Comparison of ENCODE assay signal across 8 cellular contexts in the genomic region with DNA sequence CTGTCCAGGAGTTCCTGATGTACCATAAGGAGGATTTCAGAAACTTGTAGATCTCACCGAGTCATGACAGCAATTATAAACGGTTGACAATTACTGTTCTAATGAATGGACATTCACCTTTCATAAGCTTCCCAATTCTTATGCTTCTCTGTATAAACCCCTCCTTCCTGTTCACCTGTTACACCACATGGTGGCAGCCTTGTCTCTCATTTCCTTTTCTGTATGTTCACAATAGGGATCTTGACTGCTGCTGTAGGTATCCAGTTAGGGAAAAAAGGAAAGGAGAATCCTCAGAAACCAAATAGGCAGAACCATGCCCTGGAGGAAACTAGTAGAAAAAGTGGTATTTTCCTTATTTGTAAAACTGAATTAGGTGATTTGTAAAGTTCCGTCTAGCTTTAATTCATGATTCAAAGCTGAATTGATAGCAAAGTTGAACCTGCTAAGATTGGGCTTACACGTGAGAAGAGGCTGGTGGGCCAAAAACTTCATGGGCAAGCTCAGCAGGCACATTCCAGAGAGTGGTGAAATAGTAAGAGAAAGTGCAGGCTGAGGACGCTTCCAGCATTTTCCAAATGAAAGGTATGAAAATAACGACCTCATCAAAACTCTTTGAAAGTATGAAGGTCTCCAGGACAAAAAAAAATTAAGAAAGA. TPM values are rescaled to one million over a fixed set of nuclear protein-coding genes. Genes with fewer than 3 reads are reported as not detected.
DNase-seq lines count a peak whose midpoint lies in the region; ATAC-seq, FAIRE-seq and TF ChIP-seq lines count a peak whose summit lies in the region.

No MANE protein-coding gene starts in this region.

- H3K27ac ChIP-seq in endothelial cell of umbilical vein (ENCODE audit: insufficient read depth, low read depth, low read length) = no peak overlapping the region

- no peaks in the 10 kb centered on the region for H3K36me3 Mint-ChIP-seq in activated CD4-positive, alpha-beta memory T cell treated with anti-CD3 and anti-CD28 coated beads, Interleukin-2, amount 10 ng/mL, durations not matched to agents 7 days and 5 days (ENCODE audit: low read depth)

- TF ChIP-seq POLR2A in endothelial cell of umbilical vein (IDR thresholded peaks at IDR 0.05; ENCODE audit: low read depth, low read length) = no peak

- H3K27me3 Mint-ChIP-seq in activated CD4-positive, alpha-beta memory T cell treated with anti-CD3 and anti-CD28 coated beads, Interleukin-2, amount 10 ng/mL, durations not matched to agents 7 days and 5 days = peaks cover 34% of the 10 kb centered on the region

- H3K4me1 ChIP-seq in endothelial cell of umbilical vein (ENCODE audit: control insufficient read depth, extremely low read depth, insufficient read depth, low read length) (no peaks in the 10 kb centered on the region), mucosa of descending colon (ENCODE audit: low read depth) (no peaks in the 10 kb centered on the region)

- no peak overlapping the region for H2AFZ ChIP-seq in endothelial cell of umbilical vein (ENCODE audit: low read depth, low read length)

- H3K9me1 ChIP-seq in endothelial cell of umbilical vein (replicated peaks; ENCODE audit: control insufficient read depth, extremely low read depth, insufficient read depth, low read length) = no peaks in the 10 kb centered on the region

- no peak overlapping the region for H3K9ac ChIP-seq in endothelial cell of umbilical vein (replicated peaks; ENCODE audit: extremely low read depth, insufficient read depth, low read length)

- H3K27ac Mint-ChIP-seq in activated CD4-positive, alpha-beta memory T cell treated with anti-CD3 and anti-CD28 coated beads, Interleukin-2, amount 10 ng/mL, durations not matched to agents 7 days and 5 days = no peak overlapping the region

- FAIRE-seq in endothelial cell of umbilical vein (lab: Jason Lieb, UNC) = peak; percentile 95

- POLR2A ChIA-PET in activated CD4-positive, alpha-beta memory T cell treated with anti-CD3 and anti-CD28 coated beads, Interleukin-2, amount 10 ng/mL, durations not matched to agents 7 days and 5 days (lab: Charles Lee) = interaction anchor here (1.4 to 1.5 kb wide), 2 partner anchors 140 to 173 kb away, joined by 5 to 7 read pairs; no protein-coding TSS in a partner anchor
- POLR2A ChIA-PET in endothelial cell of umbilical vein (lab: Charles Lee) = interaction anchor here (1.3 kb wide), 1 partner anchor 173 kb away, joined by 4 read pairs; no protein-coding TSS in a partner anchor

- no peaks in the 10 kb centered on the region for H3K9me3 Mint-ChIP-seq in activated CD4-positive, alpha-beta memory T cell treated with anti-CD3 and anti-CD28 coated beads, Interleukin-2, amount 10 ng/mL, durations not matched to agents 7 days and 5 days

- H3K36me3 ChIP-seq in endothelial cell of umbilical vein (ENCODE audit: control insufficient read depth in 2 of 2, extremely low read depth in 1 of 2, insufficient read depth in 2 of 2, low read length in 2 of 2) = no peaks in the 10 kb centered on the region
- H3K36me3 ChIP-seq in mucosa of descending colon (ENCODE audit: low read depth) = no peaks in the 10 kb centered on the region

- peak; percentile 59 to 60 for TF ChIP-seq CTCF in endothelial cell of umbilical vein (IDR thresholded peaks at IDR 0.05; ENCODE audit: extremely low read depth in 1 of 2, insufficient read depth in 1 of 2, low read depth in 1 of 2, low read length in 2 of 2)
- TF ChIP-seq CTCF in mucosa of descending colon (IDR thresholded peaks at IDR 0.05) = peak; percentile 32

- CTCF ChIA-PET in activated CD4-positive, alpha-beta memory T cell treated with anti-CD3 and anti-CD28 coated beads, Interleukin-2, amount 10 ng/mL, durations not matched to agents 7 days and 5 days (lab: Charles Lee) = interaction anchor here (0.6 to 15.6 kb wide), 41 partner anchors 8 to 200 kb away, joined by 3 to 303 read pairs (median 4); a partner anchor contains a TSS
- CTCF ChIA-PET in endothelial cell of umbilical vein (lab: Charles Lee) = interaction anchor here (0.5 to 14.7 kb wide), 65 partner anchors 9 to 1078 kb away, joined by 3 to 983 read pairs (median 6); a partner anchor contains a TSS

- H3K9me3 ChIP-seq in endothelial cell of umbilical vein (replicated peaks; ENCODE audit: control insufficient read depth, insufficient read depth, low read length) (no peaks in the 10 kb centered on the region), mucosa of descending colon (no peaks in the 10 kb centered on the region)

- no peaks in the 10 kb centered on the region for H3K4me1 Mint-ChIP-seq in activated CD4-positive, alpha-beta memory T cell treated with anti-CD3 and anti-CD28 coated beads, Interleukin-2, amount 10 ng/mL, durations not matched to agents 7 days and 5 days

- DNase-seq in COLO829 (ENCODE audit: low spot score) (peak; percentile 69), HK-2 (ENCODE audit: unreplicated experiment) (peak; percentile 30), NCI-H82 (lab: John Stamatoyannopoulos, UW) (peak; percentile 90), endothelial cell of umbilical vein (ENCODE audit: low read depth, low spot score) (peak; percentile 82), mucosa of descending colon (peak in 1 of 3 donors; percentile 87)
- DNase-seq in activated CD4-positive, alpha-beta memory T cell treated with anti-CD3 and anti-CD28 coated beads, Interleukin-2, amount 10 ng/mL, durations not matched to agents 7 days and 5 days = peak; percentile 56
- DNase-seq in stimulated activated naive CD4-positive, alpha-beta T cell treated with Interleukin-2 at 50 U/mL for 16 hours (lab: John Stamatoyannopoulos, UW) = peak; percentile 31

- intact Hi-C loops in endothelial cell of umbilical vein (cut with micrococcal nuclease) = loop anchor here (1.0 to 10.0 kb wide), 4 partner anchors 49 to 961 kb away; no protein-coding TSS in a partner anchor
- intact Hi-C loops in mucosa of descending colon (cut with DNase I, micrococcal nuclease) = loop anchor here (5.0 to 10.0 kb wide), 3 partner anchors 141 to 173 kb away; no protein-coding TSS in a partner anchor

- H3K4me3 Mint-ChIP-seq in activated CD4-positive, alpha-beta memory T cell treated with anti-CD3 and anti-CD28 coated beads, Interleukin-2, amount 10 ng/mL, durations not matched to agents 7 days and 5 days = no peak overlapping the region

- H3K4me2 ChIP-seq in endothelial cell of umbilical vein (ENCODE audit: insufficient read depth, low read length) = no peak overlapping the region

- H3K79me2 ChIP-seq in endothelial cell of umbilical vein (ENCODE audit: control insufficient read depth, insufficient read depth, low read length) = no peaks in the 10 kb centered on the region

- no peaks in the 10 kb centered on the region for H4K20me1 ChIP-seq in endothelial cell of umbilical vein (replicated peaks; ENCODE audit: control insufficient read depth, extremely low read depth, insufficient read depth, low read length)

- peaks cover 13 to 31% of the 10 kb centered on the region in 2 experiments for H3K27me3 ChIP-seq in endothelial cell of umbilical vein (ENCODE audit: control insufficient read depth in 2 of 2, insufficient read depth in 2 of 2, low read length in 2 of 2)

- H3K4me3 ChIP-seq in endothelial cell of umbilical vein (replicated peaks in 1 of 3; ENCODE audit: insufficient read depth in 1 of 3, low read depth in 1 of 3, low read length in 3 of 3) (no peak overlapping the region), mucosa of descending colon (no peak overlapping the region)

- ATAC-seq in GM19397 (IDR thresholded peaks at IDR 0.05; ENCODE audit: unreplicated experiment) = peak; percentile 81
- peak; percentile 91 for ATAC-seq in mucosa of descending colon

- BruUV-seq in endothelial cell of umbilical vein (replicated peaks; lab: Mats Ljungman, UMichigan) = no TSS peak

- dilution Hi-C loops in endothelial cell of umbilical vein (cut with MboI; ENCODE audit: extremely low pct_ligation_motif_present, low sequenced_read_pairs) = no loop called here

TF ChIP-seq in endothelial cell of umbilical vein, 7 proteins besides CTCF, POLR2A, EP300 and RAD21 (continues in another document):
- TF ChIP-seq EZH2 (IDR thresholded peaks at IDR 0.05; ENCODE audit: borderline replicate concordance, low read depth, low read length, severe bottlenecking) (no peak), GATA2 (IDR thresholded peaks at IDR 0.05; ENCODE audit: insufficient read depth, insufficient read length, low read depth, low read length) (no peak), MYC (IDR thresholded peaks at IDR 0.05; ENCODE audit: low read depth, low read length) (no peak), JUN (IDR thresholded peaks at IDR 0.05; ENCODE audit: borderline replicate concordance, insufficient read depth, insufficient read length, low read depth) (no peak)
- TF ChIP-seq, protein P1, sequence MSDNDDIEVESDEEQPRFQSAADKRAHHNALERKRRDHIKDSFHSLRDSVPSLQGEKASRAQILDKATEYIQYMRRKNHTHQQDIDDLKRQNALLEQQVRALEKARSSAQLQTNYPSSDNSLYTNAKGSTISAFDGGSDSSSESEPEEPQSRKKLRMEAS (IDR thresholded peaks at IDR 0.05; ENCODE audit: insufficient read depth, insufficient read length) = no peak

RNA-seq across cellular contexts. Expression of a gene that starts 29.0 kb away (rescaled TPM):
- total RNA-seq in activated CD4-positive, alpha-beta memory T cell treated with anti-CD3 and anti-CD28 coated beads, Interleukin-2, amount 10 ng/mL, durations not matched to agents 7 days and 5 days = 10 to 100 TPM; 33.5 to 35.5 TPM
- total RNA-seq in endothelial cell of umbilical vein = 31.2 and 33.4 TPM in 2 replicates
- 14.9 and 19.6 TPM in 2 replicates for polyA plus RNA-seq in endothelial cell of umbilical vein
- polyA plus RNA-seq in endothelial cell of umbilical vein (2011; cell fraction: cytosol; rRNA removed) = 25.8 and 28.1 TPM in 2 replicates
- 16.4 and 20.3 TPM in 2 replicates for polyA plus RNA-seq in endothelial cell of umbilical vein (2011; cell fraction: nucleus; rRNA removed)
- polyA plus RNA-seq in endothelial cell of umbilical vein (2012) = 36.4 and 52.9 TPM in 2 replicates
- polyA minus RNA-seq in endothelial cell of umbilical vein = 10.9 and 18.1 TPM in 2 replicates
- polyA minus RNA-seq in endothelial cell of umbilical vein (2011; cell fraction: cytosol; rRNA and poly(A)+ RNA removed) = 8.9 TPM
- polyA minus RNA-seq in endothelial cell of umbilical vein (2011; cell fraction: nucleus; rRNA and poly(A)+ RNA removed) = 9.4 and 12.5 TPM in 2 replicates
- total RNA-seq in mucosa of descending colon = 10 to 100 TPM; 16.6 to 25.4 (median 23.3) TPM

RNA-seq across cellular contexts. Expression of a gene that starts 35.2 kb away (rescaled TPM):
- total RNA-seq in activated CD4-positive, alpha-beta memory T cell treated with anti-CD3 and anti-CD28 coated beads, Interleukin-2, amount 10 ng/mL, durations not matched to agents 7 days and 5 days = not detected
- total RNA-seq in endothelial cell of umbilical vein (not detected in 2 replicates), mucosa of descending colon (10 to 100 TPM in 1 of 3 donors, 1 to 10 TPM in 2; 1.9 to 14.3 (median 9.6) TPM)
- not detected in 2 replicates for polyA plus RNA-seq in endothelial cell of umbilical vein
- polyA plus RNA-seq in endothelial cell of umbilical vein (2011; cell fraction: cytosol; rRNA removed) = not detected in 2 replicates
- not detected in 2 replicates for polyA plus RNA-seq in endothelial cell of umbilical vein (2011; cell fraction: nucleus; rRNA removed)
- not detected in 2 replicates for polyA plus RNA-seq in endothelial cell of umbilical vein (2012)
- not detected in 2 replicates for polyA minus RNA-seq in endothelial cell of umbilical vein
- polyA minus RNA-seq in endothelial cell of umbilical vein (2011; cell fraction: cytosol; rRNA and poly(A)+ RNA removed) = not detected
- polyA minus RNA-seq in endothelial cell of umbilical vein (2011; cell fraction: nucleus; rRNA and poly(A)+ RNA removed) = not detected in 2 replicates
